In genomic region chr3:184609861-184610365, GRCh38 we compare ENCODE assay signal across 24 cellular contexts. TPM values are rescaled to one million over a fixed set of nuclear protein-coding genes. Genes with fewer than 3 reads are reported as not detected.
DNase-seq lines count a peak whose midpoint lies in the region; ATAC-seq, FAIRE-seq and TF ChIP-seq lines count a peak whose summit lies in the region.
"Had no signal": no experiment of that assay in that cellular context is flagged by ENCODE, and none has a peak within 500 bp of the region (broad histone marks: within the 10 kb centered on the region; RNA-seq: fewer than 3 reads in every experiment).

No MANE protein-coding gene starts in this region.

- H3K36me3 ChIP-seq in H1 (ENCODE audit: control insufficient read depth in 2 of 4, insufficient read depth in 4 of 4, low read length in 3 of 4) (no peaks in the 10 kb centered on the region), neuronal stem cell (replicated peaks in 1 of 2; ENCODE audit: control insufficient read depth in 2 of 2, insufficient read depth in 2 of 2, low read length in 2 of 2) (no peaks in the 10 kb centered on the region), upper lobe of right lung (no peaks in the 10 kb centered on the region)
- H3K36me3 ChIP-seq: BLaER1 had no signal

- H3K9me3 Mint-ChIP-seq in natural killer cell treated with Interleukin-12 subunit alpha and Interleukin-12 subunit beta and Interleukin-15 and Interleukin-18, amount 100 ng/mL, for 72 hours, result no peaks in the 10 kb centered on the region
- H3K9me3 Mint-ChIP-seq in natural killer cell, result no peaks in the 10 kb centered on the region
- H3K9me3 Mint-ChIP-seq: CD8-positive, alpha-beta memory T cell; HFFc6 had no signal

- H3K36me3 Mint-ChIP-seq in natural killer cell treated with Interleukin-12 subunit alpha and Interleukin-12 subunit beta and Interleukin-15 and Interleukin-18, amount 100 ng/mL, for 72 hours, result no peaks in the 10 kb centered on the region
- no peaks in the 10 kb centered on the region for H3K36me3 Mint-ChIP-seq in natural killer cell
- H3K36me3 Mint-ChIP-seq: CD4-positive, CD25-positive, alpha-beta regulatory T cell had no signal

- H3K4ac ChIP-seq in H1 (replicated peaks; ENCODE audit: insufficient read length, low read depth, low read length) (no peak overlapping the region), neuronal stem cell (ENCODE audit: low read length) (peak overlapping the region; percentile 53)

- H3K4me3 ChIP-seq in H1 (ENCODE audit: extremely low read depth in 1 of 4, insufficient read depth in 2 of 4, low read depth in 3 of 4, low read length in 4 of 4) (no peak overlapping the region), neuronal stem cell (ENCODE audit: low read length in 2 of 2) (no peak overlapping the region), upper lobe of right lung (no peak overlapping the region)
- H3K4me3 ChIP-seq: BLaER1, GM12878, GM23338 had no signal

- no peak overlapping the region for H2BK20ac ChIP-seq in H1 (ENCODE audit: low read length)

- H3K4me1 ChIP-seq in H1 (replicated peaks in 1 of 4; ENCODE audit: control insufficient read depth in 3 of 4, insufficient read depth in 4 of 4, low read length in 3 of 4) (peaks cover under 1 to 3% (median under 1%) of the 10 kb centered on the region in 4 experiments; a peak in 6 of 7 replicates), neuronal stem cell (ENCODE audit: control insufficient read depth in 2 of 2, insufficient read depth in 1 of 2, low read depth in 1 of 2, low read length in 2 of 2) (peaks cover 3 to 6% of the 10 kb centered on the region in 2 donors), upper lobe of right lung (no peaks in the 10 kb centered on the region)

- H3K9ac ChIP-seq in H1 (replicated peaks in 1 of 4; ENCODE audit: extremely low read depth in 1 of 4, low read depth in 3 of 4, low read length in 3 of 4), result no peak overlapping the region
- no peak overlapping the region for H3K9ac ChIP-seq in neuronal stem cell (ENCODE audit: low read depth, low read length, poor library complexity)
- H3K9ac ChIP-seq: BLaER1 had no signal

- H3K27me3 ChIP-seq in H1 (replicated peaks in 1 of 4; ENCODE audit: control insufficient read depth in 3 of 4, extremely low read depth in 1 of 4, insufficient read depth in 3 of 4, low read length in 3 of 4) (peaks cover 12 to 25% (median 24%) of the 10 kb centered on the region in 4 experiments), neuronal stem cell (ENCODE audit: control insufficient read depth in 3 of 3, insufficient read depth in 3 of 3, low read depth in 1 of 3, low read length in 3 of 3) (peaks cover 0 to 10% (median 0%) of the 10 kb centered on the region in 3 experiments), upper lobe of right lung (no peaks in the 10 kb centered on the region)

- 87% methylated on average over 6 of the region's 6 CpGs; no CpG with 5 or more reads in 1 of the 2 experiments for WGBS in H1 (ENCODE audit: extremely low coverage in 1 of 2, insufficient coverage in 1 of 2, insufficient read length in 1 of 2, insufficient replicate concordance in 2 of 2, low coverage in 1 of 2, low lambda C conversion rate in 2 of 2, missing lambda C conversion rate in 1 of 2), 2 experiments
- WGBS in neuronal stem cell (ENCODE audit: extremely low coverage in 2 of 2, insufficient read length in 2 of 2, insufficient replicate concordance in 1 of 2), 2 donors, result no CpG with 5 or more reads among the region's 6 CpGs

- H2BK12ac ChIP-seq in H1 (ENCODE audit: low read depth, low read length), result no peak overlapping the region
- no peak overlapping the region for H2BK12ac ChIP-seq in neuronal stem cell (ENCODE audit: low read length)

- POLR2A ChIA-PET in H1 (lab: Charles Lee; ENCODE audit: partially characterized antibody), result interaction anchor here (1.0 kb wide), 1 partner anchor 35 kb away, joined by 3 read pairs; no protein-coding TSS in a partner anchor

- H3K27me3 Mint-ChIP-seq in natural killer cell treated with Interleukin-12 subunit alpha and Interleukin-12 subunit beta and Interleukin-15 and Interleukin-18, amount 100 ng/mL, for 72 hours, result peaks cover 27 to 33% of the 10 kb centered on the region in 2 donors
- H3K27me3 Mint-ChIP-seq in natural killer cell (ENCODE audit: low read depth in 2 of 2), result peaks cover 22 to 38% of the 10 kb centered on the region in 2 donors

- no peaks in the 10 kb centered on the region for H3K79me2 ChIP-seq in H1 (ENCODE audit: control insufficient read depth in 1 of 2, insufficient read depth in 2 of 2, low read length in 2 of 2)

- TF ChIP-seq RAD21 in H1 (IDR thresholded peaks at IDR 0.05 in 1 of 2, conservative IDR thresholded peaks at IDR 0.05 in 1 of 2; ENCODE audit: low read depth in 2 of 2, low read length in 2 of 2), result no peak

- DNase-seq in natural killer cell treated with Interleukin-12 subunit alpha and Interleukin-12 subunit beta and Interleukin-15 and Interleukin-18, amount 100 ng/mL, for 72 hours (ENCODE audit: low spot score), result peak; percentile 16
- no peak for DNase-seq in natural killer cell
- DNase-seq in H1 (ENCODE audit: low read depth in 1 of 2, low spot score in 2 of 2), result no peak
- no peak for DNase-seq in neuronal stem cell (ENCODE audit: low spot score)
- peak; percentile 32 for DNase-seq in upper lobe of right lung
- DNase-seq in activated naive CD4-positive, alpha-beta T cell treated with Interleukin-2 at 50 U/mL for 16 hours, result no peak
- no peak for DNase-seq in RCC 7860 (ENCODE audit: low spot score)
- no peak for DNase-seq in GM12892 (ENCODE audit: insufficient read length)
- DNase-seq: 8988T; CD4-positive, CD25-positive, alpha-beta regulatory T cell; CD8-positive, alpha-beta memory T cell; COR-L47; DMS 273 treated with DMSO at 0.1 percent for 48 hours; DMS53; DND-41; EL; H7; HFFc6 had no signal

- H3K9me3 ChIP-seq in H1 (ENCODE audit: insufficient read depth in 2 of 2, low read depth in 1 of 2, low read length in 1 of 2) (no peaks in the 10 kb centered on the region), neuronal stem cell (replicated peaks in 1 of 2; ENCODE audit: control insufficient read depth in 2 of 2, insufficient read depth in 1 of 2, low read depth in 1 of 2, low read length in 2 of 2) (no peaks in the 10 kb centered on the region), upper lobe of right lung (no peaks in the 10 kb centered on the region)
- H3K9me3 ChIP-seq: BLaER1 had no signal

- H3K4me3 Mint-ChIP-seq in natural killer cell treated with Interleukin-12 subunit alpha and Interleukin-12 subunit beta and Interleukin-15 and Interleukin-18, amount 100 ng/mL, for 72 hours, result no peak overlapping the region
- H3K4me3 Mint-ChIP-seq in natural killer cell, result no peak overlapping the region
- H3K4me3 Mint-ChIP-seq: CD4-positive, CD25-positive, alpha-beta regulatory T cell; GM23338; HFFc6 had no signal

- TF ChIP-seq POLR2A in H1 (IDR thresholded peaks at IDR 0.05; ENCODE audit: control extremely low read depth in 1 of 2, low read depth in 2 of 2, low read length in 2 of 2) (no peak), GM12892 (IDR thresholded peaks at IDR 0.05; ENCODE audit: low read depth, low read length) (no peak)

- H2BK120ac ChIP-seq in H1 (replicated peaks; ENCODE audit: low read depth, low read length), result no peak overlapping the region
- H2BK120ac ChIP-seq in neuronal stem cell (ENCODE audit: low read depth, low read length), result peak overlapping the region; percentile 62

- H4K5ac ChIP-seq in H1 (ENCODE audit: insufficient read length, low read depth, low read length), result no peak overlapping the region

- H3K23ac ChIP-seq in H1 (ENCODE audit: insufficient read length), result no peak overlapping the region
- H3K23ac ChIP-seq in neuronal stem cell (ENCODE audit: low read depth, low read length, poor library complexity), result peak overlapping the region; percentile 2

- no peak for ATAC-seq in natural killer cell treated with Interleukin-12 subunit alpha and Interleukin-12 subunit beta and Interleukin-15 and Interleukin-18, amount 100 ng/mL, for 72 hours
- ATAC-seq in natural killer cell (no peak), upper lobe of right lung (no peak)
- ATAC-seq: GM12878, GM23338, HCT116, HepG2 had no signal

- H3K56ac ChIP-seq in H1 (replicated peaks; ENCODE audit: insufficient read length, low read depth, low read length), result no peak overlapping the region

- H3K27ac ChIP-seq in H1 (ENCODE audit: low read depth, low read length) (no peak overlapping the region), neuronal stem cell (replicated peaks; ENCODE audit: low read length) (no peak overlapping the region), upper lobe of right lung (no peak overlapping the region)
- H3K27ac ChIP-seq: BLaER1 had no signal

- H3K18ac ChIP-seq in H1 (ENCODE audit: extremely low read depth, low read length) (no peak overlapping the region), neuronal stem cell (ENCODE audit: low read length) (peak overlapping the region; percentile 84)

- H4K8ac ChIP-seq in H1 (ENCODE audit: extremely low read depth, insufficient read depth, low read length) (no peak overlapping the region), neuronal stem cell (ENCODE audit: low read depth, low read length) (no peak overlapping the region)

- H3K79me1 ChIP-seq in H1 (ENCODE audit: low read depth, low read length) (no peaks in the 10 kb centered on the region), neuronal stem cell (ENCODE audit: low read depth, low read length) (no peaks in the 10 kb centered on the region)

- no peak overlapping the region for H3K14ac ChIP-seq in H1 (ENCODE audit: insufficient read length)
- H3K14ac ChIP-seq in neuronal stem cell (ENCODE audit: low read length), result peak overlapping the region; percentile 31

- CTCF ChIA-PET in H1 (lab: Charles Lee; ENCODE audit: partially characterized antibody), result interaction anchor here (1.2 to 1.5 kb wide), 3 partner anchors 117 to 167 kb away, joined by 3 to 4 read pairs (median 4); no protein-coding TSS in a partner anchor

- no peak overlapping the region for H2AFZ ChIP-seq in H1 (ENCODE audit: low read length)
- H2AFZ ChIP-seq in neuronal stem cell (ENCODE audit: low read length), result no peak overlapping the region
- H2AFZ ChIP-seq: GM23338 had no signal

- TF ChIP-seq EP300 in H1 (IDR thresholded peaks at IDR 0.05; ENCODE audit: borderline replicate concordance in 1 of 2, low read depth in 2 of 2, low read length in 2 of 2), result no peak

- peaks cover 6% of the 10 kb centered on the region; the same call in 1 of the 2 replicates for H3K23me2 ChIP-seq in H1 (ENCODE audit: low read depth, low read length)

- H2BK15ac ChIP-seq in H1 (ENCODE audit: low read length) (no peak overlapping the region; the same call in 1 of the 2 replicates), neuronal stem cell (ENCODE audit: low read length) (peak overlapping the region; percentile 88)

- H3K4me2 ChIP-seq in H1 (ENCODE audit: insufficient read depth in 1 of 2, low read depth in 2 of 2, low read length in 2 of 2) (no peak overlapping the region), neuronal stem cell (ENCODE audit: insufficient read depth, low read length, poor library complexity, severe bottlenecking) (no peak overlapping the region)
- H3K4me2 ChIP-seq: BLaER1, GM23338 had no signal

- no peak overlapping the region for H4K91ac ChIP-seq in H1 (replicated peaks; ENCODE audit: insufficient read length, low read length)
- no peak overlapping the region for H4K91ac ChIP-seq in neuronal stem cell (ENCODE audit: low read depth, low read length, poor library complexity)

- H4K20me1 ChIP-seq in H1 (replicated peaks in 1 of 2; ENCODE audit: control insufficient read depth in 1 of 2, insufficient read depth in 2 of 2, low read length in 2 of 2), result peaks cover 0 to under 1% of the 10 kb centered on the region in 2 experiments
- H4K20me1 ChIP-seq: BLaER1 had no signal

- H2BK5ac ChIP-seq in H1 (ENCODE audit: low read depth, low read length), result no peak overlapping the region
- no peak overlapping the region for H2BK5ac ChIP-seq in neuronal stem cell (ENCODE audit: low read length)

- FAIRE-seq in H1 (lab: Jason Lieb, UNC) (peak; percentile 24), RCC 7860 (lab: Jason Lieb, UNC) (no peak), GM12892 (lab: Jason Lieb, UNC) (no peak)
- FAIRE-seq: GM12878, GM19239, HepG2 had no signal

- TF ChIP-seq CTCF in natural killer cell (IDR thresholded peaks at IDR 0.05) (no peak), H1 (IDR thresholded peaks at IDR 0.05; ENCODE audit: control extremely low read depth in 1 of 3, insufficient read depth in 1 of 3, low read depth in 1 of 3, low read length in 3 of 3) (no peak), upper lobe of right lung (IDR thresholded peaks at IDR 0.05) (no peak)

- H3K4me1 Mint-ChIP-seq in natural killer cell treated with Interleukin-12 subunit alpha and Interleukin-12 subunit beta and Interleukin-15 and Interleukin-18, amount 100 ng/mL, for 72 hours (ENCODE audit: low read depth in 2 of 2), result peaks cover 37 to 40% of the 10 kb centered on the region in 2 donors
- H3K4me1 Mint-ChIP-seq in natural killer cell, result peaks cover 36 to 45% of the 10 kb centered on the region in 2 donors
- H3K4me1 Mint-ChIP-seq: CD4-positive, CD25-positive, alpha-beta regulatory T cell had no signal

- intact Hi-C loops in natural killer cell (cut with micrococcal nuclease), result no loop called here
- intact Hi-C loops in upper lobe of right lung (cut with DNase I), result no loop called here

- no peak overlapping the region for H2AK5ac ChIP-seq in H1 (ENCODE audit: low read depth, low read length)
- peak overlapping the region; percentile 86 for H2AK5ac ChIP-seq in neuronal stem cell (ENCODE audit: low read depth, low read length)

- H3K27ac Mint-ChIP-seq in natural killer cell treated with Interleukin-12 subunit alpha and Interleukin-12 subunit beta and Interleukin-15 and Interleukin-18, amount 100 ng/mL, for 72 hours, result peak overlapping the region in 1 of 2 donors; percentile 44
- H3K27ac Mint-ChIP-seq in natural killer cell, result no peak overlapping the region
- H3K27ac Mint-ChIP-seq: CD4-positive, CD25-positive, alpha-beta regulatory T cell; CD8-positive, alpha-beta memory T cell; GM23338; HFFc6 had no signal

RNA-seq across cellular contexts. Expression of gene EPHB3, which starts 48.3 kb away (rescaled TPM):
- not detected for total RNA-seq in natural killer cell treated with Interleukin-12 subunit alpha and Interleukin-12 subunit beta and Interleukin-15 and Interleukin-18, amount 100 ng/mL, for 72 hours
- total RNA-seq in natural killer cell, result not detected
- total RNA-seq in H1 (2021; fragmentation: NEBNext Ultra II Directional; extraction: Animal tissue kit (Norgen Biotek cat#: 25700)), result 0.80 and 0.91 TPM in 2 replicates
- 0.41 and 0.82 TPM in 2 replicates for polyA plus RNA-seq in H1 (2011; rRNA removed)
- polyA plus RNA-seq in H1 (2011; cell fraction: cytosol; rRNA removed), result 0.61 TPM
- polyA plus RNA-seq in H1 (2011; cell fraction: nucleus; rRNA removed), result 1.5 TPM
- polyA plus RNA-seq in H1 (2012, experiment 1 of 2), result 0.83 to 1.3 TPM (median 1.0 TPM) in 4 replicates
- polyA plus RNA-seq in H1 (2012, experiment 2 of 2), result 1.2 TPM
- polyA plus RNA-seq in H1 (2013, experiment 1 of 2), result 0.55 TPM
- polyA plus RNA-seq in H1 (2013, experiment 2 of 2), result 0.46 TPM
- 0.78 and 1.8 TPM in 2 replicates for polyA minus RNA-seq in H1 (2011; rRNA and poly(A)+ RNA removed)
- 1.8 TPM for polyA minus RNA-seq in H1 (2011; cell fraction: cytosol; rRNA and poly(A)+ RNA removed)
- 0.40 TPM for polyA minus RNA-seq in H1 (2011; cell fraction: nucleus; rRNA and poly(A)+ RNA removed)
- polyA plus RNA-seq in neuronal stem cell (2013, experiment 1 of 2), result 3.8 TPM
- 4.3 TPM for polyA plus RNA-seq in neuronal stem cell (2013, experiment 2 of 2)
- 7.8 TPM for total RNA-seq in upper lobe of right lung
- polyA plus RNA-seq in GM12892 (2012; ENCODE audit: missing spikeins), result not detected
- total RNA-seq: CD4-positive, CD25-positive, alpha-beta regulatory T cell; GM12878; HepG2 had no signal
- polyA plus RNA-seq: CD4-positive, CD25-positive, alpha-beta regulatory T cell had no signal

Comparison
In these comparisons a context has a peak if more than half of its experiments do, and no peak if none do; other contexts are left out.
1. DNase-seq: peak in natural killer cell treated with Interleukin-12 subunit alpha and Interleukin-12 subunit beta and Interleukin-15 and Interleukin-18, amount 100 ng/mL, for 72 hours (single experiment) and upper lobe of right lung (single experiment); none in natural killer cell (single experiment), H1 (0 of 2), neuronal stem cell (single experiment), activated naive CD4-positive, alpha-beta T cell treated with Interleukin-2 at 50 U/mL for 16 hours (single experiment), RCC 7860 (single experiment) and GM12892 (single experiment).